ENCODE assay signal across 15 cellular contexts in genomic region chr1:217115404-217116380, GRCh38.
DNase-seq lines count a peak whose midpoint lies in the region; ATAC-seq and TF ChIP-seq lines count a peak whose summit lies in the region.
"Had no signal": no experiment of that assay in that cellular context is flagged by ENCODE, and none has a peak within 500 bp of the region (broad histone marks: within the 10 kb centered on the region; RNA-seq: fewer than 3 reads in every experiment).

No MANE protein-coding gene starts in this region.

- H3K27ac ChIP-seq in SK-N-MC (no peak overlapping the region), foreskin keratinocyte (peak overlapping the region; percentile 4), heart right ventricle (no peak overlapping the region)
- H3K27ac ChIP-seq: SJCRH30 had no signal

- WGBS in heart right ventricle, 2 donors, result 55 to 57% methylated on average over 5 of the region's 5 CpGs

- no peak for TF ChIP-seq CTCF in foreskin keratinocyte (conservative IDR thresholded peaks at IDR 0.05)
- TF ChIP-seq CTCF in heart right ventricle (IDR thresholded peaks at IDR 0.05), result no peak

- H3K4me3 ChIP-seq in SK-N-MC, result peak overlapping the region; percentile 5; the same call in 1 of the 2 replicates
- H3K4me3 ChIP-seq in heart right ventricle, result no peak overlapping the region
- H3K4me3 ChIP-seq: SJCRH30 had no signal

- H3K4me1 ChIP-seq in foreskin keratinocyte (peaks cover 18% of the 10 kb centered on the region), heart right ventricle (no peaks in the 10 kb centered on the region)
- H3K4me1 ChIP-seq: SJCRH30 had no signal

- DNase-seq in ELR (ENCODE audit: low read depth), result peak; percentile 10
- peak; percentile 5 for DNase-seq in NOMO-1 treated with dmso at 0.1 percent for 144 hours (lab: John Stamatoyannopoulos, UW; ENCODE audit: unreplicated experiment)
- no peak for DNase-seq in SK-N-MC (ENCODE audit: low read depth, low spot score)
- peak in 1 of 2 donors; percentile 57 for DNase-seq in foreskin keratinocyte
- no peak for DNase-seq in heart right ventricle
- DNase-seq: CD4-positive, alpha-beta T cell; DMS153; KG1; NCI-H1417 treated with DMSO at 0.1 percent for 48 hours; NCI-H2029; NCI-H526; SJCRH30 had no signal

- peak; percentile 87 for ATAC-seq in foreskin keratinocyte
- no peak for ATAC-seq in HG03378 (IDR thresholded peaks at IDR 0.05; ENCODE audit: unreplicated experiment)
- ATAC-seq in HG03095 (IDR thresholded peaks at IDR 0.05; ENCODE audit: unreplicated experiment), result no peak
- ATAC-seq in heart right ventricle, result no peak
- ATAC-seq: Panc1 had no signal

- no peaks in the 10 kb centered on the region for H3K27me3 ChIP-seq in foreskin keratinocyte
- H3K27me3 ChIP-seq in heart right ventricle, result no peaks in the 10 kb centered on the region
- H3K27me3 ChIP-seq: SJCRH30 had no signal

- H3K9me3 ChIP-seq in SK-N-MC (ENCODE audit: low read depth, low read length) (no peaks in the 10 kb centered on the region), heart right ventricle (no peaks in the 10 kb centered on the region)
- H3K9me3 ChIP-seq: SJCRH30 had no signal

- intact Hi-C loops in heart right ventricle (cut with DNase I), result no loop called here

- H3K36me3 ChIP-seq in SK-N-MC (ENCODE audit: insufficient read depth, low read length) (no peaks in the 10 kb centered on the region), heart right ventricle (no peaks in the 10 kb centered on the region)
- H3K36me3 ChIP-seq: SJCRH30 had no signal

- H3K9ac ChIP-seq in SK-N-MC (ENCODE audit: insufficient read length), result no peak overlapping the region

Comparison
In these comparisons a context has a peak if more than half of its experiments do, and no peak if none do; other contexts are left out.
1. DNase-seq: peak in ELR (single experiment) and NOMO-1 treated with dmso at 0.1 percent for 144 hours (single experiment); none in SK-N-MC (single experiment) and heart right ventricle (0 of 2).